Comparison of ENCODE assay signal across 8 cellular contexts in genomic region chr4:119299221-119300071, GRCh38. TPM values are rescaled to one million over a fixed set of nuclear protein-coding genes. Genes with fewer than 3 reads are reported as not detected.
DNase-seq lines count a peak whose midpoint lies in the region; ATAC-seq and TF ChIP-seq lines count a peak whose summit lies in the region.

No MANE protein-coding gene starts in this region.

- H3F3A ChIP-seq in GM23338 (replicated peaks; ENCODE audit: low read depth) = no peaks in the 10 kb centered on the region

- no peaks in the 10 kb centered on the region for H3K9me2 ChIP-seq in GM23338 (ENCODE audit: insufficient read depth)

- no peaks in the 10 kb centered on the region for H3K9me3 ChIP-seq in uterus

- peak overlapping the region; percentile 91 for H2AFZ ChIP-seq in GM23338

- peaks cover 20% of the 10 kb centered on the region for H3K79me2 ChIP-seq in GM23338 (replicated peaks; ENCODE audit: insufficient read depth)

- H3K9me3 Mint-ChIP-seq in GM23338 = no peaks in the 10 kb centered on the region
- no peaks in the 10 kb centered on the region for H3K9me3 Mint-ChIP-seq in chondrocyte (ENCODE audit: low read depth)
- H3K9me3 Mint-ChIP-seq in memory B cell = no peaks in the 10 kb centered on the region

- H3K27me3 Mint-ChIP-seq in GM23338 (ENCODE audit: insufficient read depth, low read depth, poor library complexity) (peaks cover 21% of the 10 kb centered on the region), chondrocyte (ENCODE audit: low read depth) (no peaks in the 10 kb centered on the region), memory B cell (no peaks in the 10 kb centered on the region)

- peaks cover 11% of the 10 kb centered on the region; the same call in 1 of the 2 replicates for H3K4me1 ChIP-seq in GM23338 (ENCODE audit: insufficient read depth)
- H3K4me1 ChIP-seq in uterus = peaks cover 0 to 9% of the 10 kb centered on the region in 2 donors

- H3K4me3 ChIP-seq in GM08714 (ENCODE audit: low read length) (peak overlapping the region; percentile 98), GM23338 (peak overlapping the region; percentile 81), LNCaP clone FGC (ENCODE audit: low read depth, low read length) (peak overlapping the region; percentile 76), uterus (peak overlapping the region; percentile 71 to 88)

- peaks cover 15% of the 10 kb centered on the region for H3K4me1 Mint-ChIP-seq in GM23338
- H3K4me1 Mint-ChIP-seq in chondrocyte (ENCODE audit: low read depth) = peaks cover 40% of the 10 kb centered on the region
- H3K4me1 Mint-ChIP-seq in memory B cell = peaks cover 14% of the 10 kb centered on the region

- TF ChIP-seq CTCF in GM23338 (conservative IDR thresholded peaks at IDR 0.05; ENCODE audit: low read depth in 2 of 2) = no peak
- no peak for TF ChIP-seq CTCF in LNCaP clone FGC (IDR thresholded peaks at IDR 0.05; ENCODE audit: control insufficient read depth, extremely low read depth, insufficient read depth)
- no peak for TF ChIP-seq CTCF in chondrocyte (IDR thresholded peaks at IDR 0.05)
- no peak for TF ChIP-seq CTCF in uterus (IDR thresholded peaks at IDR 0.05)

- ATAC-seq in GM23338 (no peak), memory B cell (ENCODE audit: low read depth) (peak; percentile 41)

- H3K36me3 Mint-ChIP-seq in GM23338 (ENCODE audit: low read depth) = peaks cover 28% of the 10 kb centered on the region
- peaks cover 15% of the 10 kb centered on the region for H3K36me3 Mint-ChIP-seq in chondrocyte (ENCODE audit: low read depth)
- H3K36me3 Mint-ChIP-seq in memory B cell = peaks cover 15% of the 10 kb centered on the region

- H3K4me3 Mint-ChIP-seq in GM23338 (peak overlapping the region; percentile 97), chondrocyte (ENCODE audit: unreplicated experiment) (peak overlapping the region; percentile 99), memory B cell (peak overlapping the region; percentile 93)

- H3K27ac Mint-ChIP-seq in GM23338 (no peak overlapping the region), chondrocyte (ENCODE audit: unreplicated experiment) (peak overlapping the region; percentile 99), memory B cell (peak overlapping the region; percentile 99)

- no peaks in the 10 kb centered on the region for H3K36me3 ChIP-seq in GM23338 (ENCODE audit: insufficient read depth)
- H3K36me3 ChIP-seq in uterus = no peaks in the 10 kb centered on the region

- TF ChIP-seq POLR2A in uterus (IDR thresholded peaks at IDR 0.05) = no peak

- no peaks in the 10 kb centered on the region for H3K27me3 ChIP-seq in GM23338 (ENCODE audit: insufficient read depth)
- H3K27me3 ChIP-seq in uterus = no peaks in the 10 kb centered on the region

- intact Hi-C loops in uterus (cut with DNase I; ENCODE audit: low total_unique reads) = no loop called here

- H3K4me2 ChIP-seq in GM23338 = peak overlapping the region; percentile 95

- H3K27ac ChIP-seq in GM23338 (ENCODE audit: low read depth) = peak overlapping the region; percentile 90; the same call in 1 of the 2 replicates
- H3K27ac ChIP-seq in uterus = peak overlapping the region; percentile 90 to 95

- H4K20me1 ChIP-seq in GM23338 (replicated peaks; ENCODE audit: insufficient read depth) = no peaks in the 10 kb centered on the region

- DNase-seq in GM23338 (ENCODE audit: low spot score) = peak; percentile 7
- DNase-seq in LNCaP clone FGC (ENCODE audit: low read depth) = no peak
- DNase-seq in chondrocyte (ENCODE audit: low spot score) = no peak
- DNase-seq in memory B cell (ENCODE audit: low spot score in 2 of 2) = peak in 1 of 2 donors; percentile 5
- no peak for DNase-seq in uterus
- no peak for DNase-seq in stimulated activated CD4-positive, alpha-beta T cell treated with anti-CD3 and anti-CD28 coated beads, Interleukin-2, amount 100 ng/mL, for 48 hours
- no peak for DNase-seq in NCI-H1694 (lab: John Stamatoyannopoulos, UW)

TF ChIP-seq in GM23338, 12 proteins besides CTCF, POLR2A, EP300 and RAD21:
- TF ChIP-seq CREB1 (CRISPR knock-in tag; IDR thresholded peaks at IDR 0.05; ENCODE audit: low read depth) = no peak
- TF ChIP-seq ETS1 (IDR thresholded peaks at IDR 0.05) = no peak
- TF ChIP-seq POLR2AphosphoS5 (IDR thresholded peaks at IDR 0.05; ENCODE audit: low read depth) = no peak
- TF ChIP-seq NANOG (IDR thresholded peaks at IDR 0.05; ENCODE audit: borderline replicate concordance) = no peak
- no peak for TF ChIP-seq EZH2phosphoT487 (IDR thresholded peaks at IDR 0.05; ENCODE audit: unreplicated experiment)
- TF ChIP-seq EZH2 (IDR thresholded peaks at IDR 0.05; ENCODE audit: low read depth, unreplicated experiment) = no peak
- TF ChIP-seq REST (IDR thresholded peaks at IDR 0.05; ENCODE audit: unreplicated experiment) = no peak
- TF ChIP-seq ZNF114 (CRISPR knock-in tag; IDR thresholded peaks at IDR 0.05) = no peak
- TF ChIP-seq JUNB (IDR thresholded peaks at IDR 0.05; ENCODE audit: unreplicated experiment) = no peak

RNA-seq across cellular contexts. Expression of gene FABP2, which starts 22.5 kb away (rescaled TPM):
- not detected in 2 replicates for total RNA-seq in GM23338 (2014; rRNA removed; shearing (Covaris generic))
- not detected in 2 replicates for polyA plus RNA-seq in GM23338 (2016; fragmentation: Nextera tagmentation; extraction: Ambion mirVana)
- total RNA-seq in chondrocyte = not detected in 3 replicates
- not detected for total RNA-seq in uterus
